15 cellular contexts compared by ENCODE assay signal in the genomic region with DNA sequence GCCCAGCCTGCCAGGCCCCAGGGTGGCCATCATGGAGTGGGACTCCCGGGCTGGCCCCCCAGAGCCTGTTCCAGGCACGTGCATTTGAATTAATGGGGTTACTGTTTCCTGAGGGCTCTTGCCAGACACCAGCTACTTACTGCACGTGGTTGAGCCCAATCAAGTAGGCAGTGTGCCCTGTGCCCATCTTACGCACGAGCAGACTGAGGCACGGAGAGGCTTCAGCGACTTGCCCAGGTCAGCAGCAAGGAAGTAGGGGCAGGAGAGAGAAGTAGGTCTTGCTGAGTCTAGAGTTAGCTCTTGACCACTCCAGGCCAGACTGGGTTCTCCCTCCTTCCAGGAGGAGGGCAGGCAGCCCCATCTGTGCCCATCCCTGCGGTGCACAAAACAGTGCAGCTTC.
DNase-seq lines count a peak whose midpoint lies in the region; ATAC-seq, FAIRE-seq and TF ChIP-seq lines count a peak whose summit lies in the region.
"Had no signal": no experiment of that assay in that cellular context is flagged by ENCODE, and none has a peak within 500 bp of the region (broad histone marks: within the 10 kb centered on the region; RNA-seq: fewer than 3 reads in every experiment).

No MANE protein-coding gene starts in this region.

- no peak for DNase-seq in stimulated activated naive CD8-positive, alpha-beta T cell treated with anti-CD3 and anti-CD28 coated beads, Interleukin-15, amount 100 ng/mL, for 72 hours
- DNase-seq in stimulated activated naive CD8-positive, alpha-beta T cell treated with anti-CD3 and anti-CD28 coated beads, Interleukin-15, Interleukin-2, amounts not matched to agents 100 U/mL and 50 U/mL, for 24 hours = no peak
- DNase-seq in WTC11 (ENCODE audit: low spot score) = no peak
- DNase-seq in mesenchymal stem cell = no peak
- DNase-seq in Peyer's patch = no peak
- no peak for DNase-seq in kidney
- DNase-seq in NCI-H2029 (lab: John Stamatoyannopoulos, UW) = no peak

- no peak overlapping the region for H3K23ac ChIP-seq in mesenchymal stem cell (ENCODE audit: low read length in 2 of 2)

- no peak overlapping the region for H3K27ac Mint-ChIP-seq in stimulated activated naive CD8-positive, alpha-beta T cell treated with anti-CD3 and anti-CD28 coated beads, Interleukin-15, amount 100 ng/mL, for 72 hours
- H3K27ac Mint-ChIP-seq in WTC11 = no peak overlapping the region
- H3K27ac Mint-ChIP-seq: activated CD8-positive, alpha-beta T cell treated with anti-CD3 and anti-CD28 coated beads for 36 hours; activated T-helper 17 cell treated with anti-CD3 and anti-CD28 coated beads, Interleukin-2, amount 50 U/mL, for 72 hours had no signal

- no peaks in the 10 kb centered on the region for H3K79me1 ChIP-seq in mesenchymal stem cell (replicated peaks; ENCODE audit: low read length, poor library complexity, severe bottlenecking)

- H3K4me1 Mint-ChIP-seq in stimulated activated naive CD8-positive, alpha-beta T cell treated with anti-CD3 and anti-CD28 coated beads, Interleukin-15, amount 100 ng/mL, for 72 hours = peaks cover 8% of the 10 kb centered on the region
- H3K4me1 Mint-ChIP-seq in WTC11 = peaks cover 6% of the 10 kb centered on the region
- H3K4me1 Mint-ChIP-seq: activated T-helper 17 cell treated with anti-CD3 and anti-CD28 coated beads, Interleukin-2, amount 50 U/mL, for 72 hours had no signal

- 88% methylated on average over 8 of the region's 8 CpGs for WGBS in mesenchymal stem cell

- H2BK15ac ChIP-seq in mesenchymal stem cell (ENCODE audit: low read depth, poor library complexity, severe bottlenecking) = no peak overlapping the region

- peaks cover 15% of the 10 kb centered on the region for H3K27me3 Mint-ChIP-seq in stimulated activated naive CD8-positive, alpha-beta T cell treated with anti-CD3 and anti-CD28 coated beads, Interleukin-15, amount 100 ng/mL, for 72 hours
- H3K27me3 Mint-ChIP-seq in WTC11 (ENCODE audit: low read depth) = peaks cover 23% of the 10 kb centered on the region
- H3K27me3 Mint-ChIP-seq: activated CD8-positive, alpha-beta T cell treated with anti-CD3 and anti-CD28 coated beads for 36 hours had no signal

- no peak overlapping the region for H2BK120ac ChIP-seq in mesenchymal stem cell (ENCODE audit: low read depth, low read length)

- peak overlapping the region; percentile 68 for H3K9ac ChIP-seq in mesenchymal stem cell (ENCODE audit: low read length)
- H3K9ac ChIP-seq in kidney (ENCODE audit: low read length in 2 of 2) = no peak overlapping the region

- H3K4me3 ChIP-seq in mesenchymal stem cell (ENCODE audit: insufficient read depth in 1 of 2, low read depth in 1 of 2, low read length in 2 of 2) (no peak overlapping the region), Peyer's patch (peak overlapping the region in 1 of 4 donors; percentile 32), kidney (ENCODE audit: low read length in 2 of 2) (peak overlapping the region in 1 of 2 donors; percentile 26)
- H3K4me3 ChIP-seq: lung had no signal

- H4K91ac ChIP-seq in mesenchymal stem cell (ENCODE audit: low read length) = no peak overlapping the region

- no peak overlapping the region for H2BK5ac ChIP-seq in mesenchymal stem cell (ENCODE audit: low read depth, low read length, poor library complexity, severe bottlenecking)

- no peak overlapping the region for H2AK5ac ChIP-seq in mesenchymal stem cell (ENCODE audit: low read length, severe bottlenecking)

- H3K36me3 Mint-ChIP-seq in WTC11 = no peaks in the 10 kb centered on the region

- H3K27me3 ChIP-seq in mesenchymal stem cell (ENCODE audit: control insufficient read depth in 1 of 2, insufficient read depth in 1 of 2, low read length in 2 of 2) = peaks cover 19 to 70% of the 10 kb centered on the region in 2 experiments
- H3K27me3 ChIP-seq in Peyer's patch = no peaks in the 10 kb centered on the region
- H3K27me3 ChIP-seq: adrenal gland, upper lobe of left lung had no signal

- no peaks in the 10 kb centered on the region for H3K9me3 Mint-ChIP-seq in stimulated activated naive CD8-positive, alpha-beta T cell treated with anti-CD3 and anti-CD28 coated beads, Interleukin-15, amount 100 ng/mL, for 72 hours
- no peaks in the 10 kb centered on the region for H3K9me3 Mint-ChIP-seq in WTC11
- H3K9me3 Mint-ChIP-seq: activated CD8-positive, alpha-beta T cell treated with anti-CD3 and anti-CD28 coated beads for 36 hours; activated T-helper 17 cell treated with anti-CD3 and anti-CD28 coated beads, Interleukin-2, amount 50 U/mL, for 72 hours had no signal

- POLR2A ChIA-PET in WTC11 (lab: Charles Lee) = no interaction called here

- no peak overlapping the region for H3K4ac ChIP-seq in mesenchymal stem cell (ENCODE audit: low read depth in 1 of 2, low read length in 2 of 2)

- H3K27ac ChIP-seq in mesenchymal stem cell (ENCODE audit: low read length, poor library complexity, severe bottlenecking) (no peak overlapping the region), Peyer's patch (no peak overlapping the region), kidney (ENCODE audit: low read depth in 2 of 2, low read length in 2 of 2) (no peak overlapping the region)
- H3K27ac ChIP-seq: foreskin keratinocyte, neutrophil, upper lobe of left lung had no signal

- H3K18ac ChIP-seq in mesenchymal stem cell (ENCODE audit: low read depth in 1 of 2, low read length in 2 of 2) = peak overlapping the region in 1 of 2 experiments; percentile 67

- no peak overlapping the region for H3K4me3 Mint-ChIP-seq in stimulated activated naive CD8-positive, alpha-beta T cell treated with anti-CD3 and anti-CD28 coated beads, Interleukin-15, amount 100 ng/mL, for 72 hours
- H3K4me3 Mint-ChIP-seq in WTC11 = no peak overlapping the region
- H3K4me3 Mint-ChIP-seq: activated CD8-positive, alpha-beta T cell treated with anti-CD3 and anti-CD28 coated beads for 36 hours; activated T-helper 17 cell treated with anti-CD3 and anti-CD28 coated beads, Interleukin-2, amount 50 U/mL, for 72 hours had no signal

- intact Hi-C loops in kidney (cut with DNase I) = loop anchor here (10.0 kb wide), 1 partner anchor 1244 kb away; no protein-coding TSS in a partner anchor

- no peak overlapping the region for H3K4me2 ChIP-seq in mesenchymal stem cell (ENCODE audit: low read length, poor library complexity, severe bottlenecking)

- H3K36me3 ChIP-seq in mesenchymal stem cell (ENCODE audit: control insufficient read depth in 1 of 2, insufficient read depth in 2 of 2, low read depth in 1 of 2, low read length in 2 of 2) (no peaks in the 10 kb centered on the region), Peyer's patch (no peaks in the 10 kb centered on the region), kidney (ENCODE audit: control insufficient read depth in 1 of 2, insufficient read depth in 2 of 2, low read length in 2 of 2) (no peaks in the 10 kb centered on the region)
- H3K36me3 ChIP-seq: adrenal gland, neutrophil, upper lobe of left lung had no signal

- CTCF ChIA-PET in WTC11 (lab: Charles Lee) = interaction anchor here (0.6 to 1.1 kb wide), 13 partner anchors 9 to 731 kb away, joined by 3 to 6 read pairs (median 3); no protein-coding TSS in a partner anchor

- peak; percentile 24 for ATAC-seq in stimulated activated naive CD8-positive, alpha-beta T cell treated with anti-CD3 and anti-CD28 coated beads, Interleukin-15, amount 100 ng/mL, for 72 hours
- no peak for ATAC-seq in stimulated activated naive CD8-positive, alpha-beta T cell treated with anti-CD3 and anti-CD28 coated beads, Interleukin-15, Interleukin-2, amounts not matched to agents 100 U/mL and 50 U/mL, for 24 hours
- no peak for ATAC-seq in WTC11
- no peak for ATAC-seq in GM18520 (IDR thresholded peaks at IDR 0.05; ENCODE audit: unreplicated experiment)

- peak overlapping the region; percentile 86 for H4K8ac ChIP-seq in mesenchymal stem cell (ENCODE audit: low read length)

- no peak overlapping the region for H2AFZ ChIP-seq in mesenchymal stem cell (ENCODE audit: low read depth, low read length)

- H3K9me3 ChIP-seq in mesenchymal stem cell (ENCODE audit: control insufficient read depth, low read length) (no peaks in the 10 kb centered on the region), Peyer's patch (no peaks in the 10 kb centered on the region), kidney (ENCODE audit: control insufficient read depth in 1 of 2, low read length in 2 of 2) (no peaks in the 10 kb centered on the region)
- H3K9me3 ChIP-seq: adrenal gland, neutrophil, upper lobe of left lung had no signal

- H3K4me1 ChIP-seq in mesenchymal stem cell (ENCODE audit: control insufficient read depth, insufficient read depth, low read depth, low read length) = peaks cover 6% of the 10 kb centered on the region
- H3K4me1 ChIP-seq in Peyer's patch = peaks cover 3 to 15% (median 4%) of the 10 kb centered on the region in 4 donors
- H3K4me1 ChIP-seq in kidney (ENCODE audit: control insufficient read depth in 1 of 2, insufficient read depth in 1 of 2, low read depth in 1 of 2, low read length in 2 of 2) = peaks cover 0 to 6% of the 10 kb centered on the region in 2 donors
- H3K4me1 ChIP-seq: foreskin keratinocyte had no signal

- no peak for TF ChIP-seq POLR2A in Peyer's patch (IDR thresholded peaks at IDR 0.05)

- FAIRE-seq in kidney (lab: Jason Lieb, UNC) = no peak

- TF ChIP-seq CTCF in WTC11 (IDR thresholded peaks at IDR 0.05) (no peak), Peyer's patch (IDR thresholded peaks at IDR 0.05) (no peak), kidney (IDR thresholded peaks at IDR 0.05; ENCODE audit: borderline replicate concordance, extremely low read depth, insufficient read depth) (no peak)

- peak overlapping the region in 1 of 2 experiments; percentile 0 for H2BK12ac ChIP-seq in mesenchymal stem cell (ENCODE audit: low read length in 2 of 2)

- no peak overlapping the region for H3K14ac ChIP-seq in mesenchymal stem cell (ENCODE audit: low read length in 2 of 2)

TF ChIP-seq in WTC11, 78 proteins besides CTCF, POLR2A, EP300 and RAD21:
- TF ChIP-seq ZNF121 (CRISPR knock-in tag; IDR thresholded peaks at IDR 0.05) = peak; percentile 5; the same call in 1 of the 2 replicates
- TF ChIP-seq, protein P1, sequence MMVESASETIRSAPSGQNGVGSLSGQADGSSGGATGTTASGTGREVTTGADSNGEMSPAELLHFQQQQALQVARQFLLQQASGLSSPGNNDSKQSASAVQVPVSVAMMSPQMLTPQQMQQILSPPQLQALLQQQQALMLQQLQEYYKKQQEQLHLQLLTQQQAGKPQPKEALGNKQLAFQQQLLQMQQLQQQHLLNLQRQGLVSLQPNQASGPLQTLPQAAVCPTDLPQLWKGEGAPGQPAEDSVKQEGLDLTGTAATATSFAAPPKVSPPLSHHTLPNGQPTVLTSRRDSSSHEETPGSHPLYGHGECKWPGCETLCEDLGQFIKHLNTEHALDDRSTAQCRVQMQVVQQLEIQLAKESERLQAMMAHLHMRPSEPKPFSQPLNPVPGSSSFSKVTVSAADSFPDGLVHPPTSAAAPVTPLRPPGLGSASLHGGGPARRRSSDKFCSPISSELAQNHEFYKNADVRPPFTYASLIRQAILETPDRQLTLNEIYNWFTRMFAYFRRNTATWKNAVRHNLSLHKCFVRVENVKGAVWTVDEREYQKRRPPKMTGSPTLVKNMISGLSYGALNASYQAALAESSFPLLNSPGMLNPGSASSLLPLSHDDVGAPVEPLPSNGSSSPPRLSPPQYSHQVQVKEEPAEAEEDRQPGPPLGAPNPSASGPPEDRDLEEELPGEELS (CRISPR knock-in tag; IDR thresholded peaks at IDR 0.05) = no peak
